8 cellular contexts compared by ENCODE assay signal in genomic region chr17:55750750-55751641, GRCh38. TPM values are rescaled to one million over a fixed set of nuclear protein-coding genes. Genes with fewer than 3 reads are reported as not detected.
A peak's percentile ranks its signal among the peaks of the same experiment; 100 is the strongest.
DNase-seq lines count a peak whose midpoint lies in the region; ATAC-seq and TF ChIP-seq lines count a peak whose summit lies in the region.

TSS of gene PCTP (plus strand) at chr17:55751051. CDS start at chr17:55751104, 53 bp downstream.

- ATAC-seq in GM18909 (IDR thresholded peaks at IDR 0.05; ENCODE audit: poor library complexity, unreplicated experiment): peak; percentile 99
- ATAC-seq in HG03159 (IDR thresholded peaks at IDR 0.05; ENCODE audit: unreplicated experiment): peak; percentile 99

- CTCF ChIA-PET in activated CD4-positive, alpha-beta memory T cell treated with anti-CD3 and anti-CD28 coated beads for 36 hours (lab: Charles Lee): interaction anchor here (0.7 to 1.7 kb wide), 10 partner anchors 9 to 237 kb away, joined by 3 to 18 read pairs (median 4); no protein-coding TSS in a partner anchor

- no peak within 1 kb of the TSS for H3K27ac Mint-ChIP-seq in activated CD4-positive, alpha-beta memory T cell treated with anti-CD3 and anti-CD28 coated beads for 36 hours

- H3K9me3 Mint-ChIP-seq in activated CD4-positive, alpha-beta memory T cell treated with anti-CD3 and anti-CD28 coated beads for 36 hours: no peaks in the 10 kb centered on the region

- peak within 1 kb of the TSS; percentile 41 for H3K4me3 ChIP-seq in lower leg skin (ENCODE audit: low read depth, poor library complexity, severe bottlenecking)

- no peak for TF ChIP-seq POLR2A in lower leg skin (IDR thresholded peaks at IDR 0.05)

- WGBS in lower leg skin, 2 donors: 0% methylated on average over 20 to 41 of the region's 53 CpGs

- intact Hi-C loops in activated CD4-positive, alpha-beta memory T cell treated with anti-CD3 and anti-CD28 coated beads for 36 hours (cut with micrococcal nuclease): loop anchor here (1.0 to 5.0 kb wide), 3 partner anchors 17 to 329 kb away; partner anchors contain the start of gene MMD
- intact Hi-C loops in lower leg skin (cut with DNase I; ENCODE audit: low total_unique reads): no loop called here

- H3K36me3 Mint-ChIP-seq in activated CD4-positive, alpha-beta memory T cell treated with anti-CD3 and anti-CD28 coated beads for 36 hours: no peaks in the 10 kb centered on the region

- H3K4me3 Mint-ChIP-seq in activated CD4-positive, alpha-beta memory T cell treated with anti-CD3 and anti-CD28 coated beads for 36 hours: peak within 1 kb of the TSS; percentile 75

- peak; percentile 43 for TF ChIP-seq CTCF in AG09319 (IDR thresholded peaks at IDR 0.05; ENCODE audit: low read depth, low read length)
- no peak for TF ChIP-seq CTCF in lower leg skin (IDR thresholded peaks at IDR 0.05)

- peaks cover 18% of the 10 kb centered on the region for H3K27me3 Mint-ChIP-seq in activated CD4-positive, alpha-beta memory T cell treated with anti-CD3 and anti-CD28 coated beads for 36 hours

- peak; percentile 82 for DNase-seq in AG09319 (ENCODE audit: extremely low read depth, low read depth)
- DNase-seq in NCI-H69 (lab: John Stamatoyannopoulos, UW): peak; percentile 81
- peak; percentile 93 for DNase-seq in activated CD4-positive, alpha-beta memory T cell treated with anti-CD3 and anti-CD28 coated beads for 36 hours
- DNase-seq in ecto neural progenitor cell (ENCODE audit: low spot score): peak; percentile 97
- DNase-seq in lower leg skin (ENCODE audit: low spot score in 2 of 2): peak; percentile 94 to 99
- peak; percentile 84 to 88 for DNase-seq in stimulated activated CD4-positive, alpha-beta T cell treated with anti-CD3 and anti-CD28 coated beads, Interleukin-4, amount 100 ng/mL, for 48 hours (ENCODE audit: low read depth in 2 of 2)

- POLR2A ChIA-PET in activated CD4-positive, alpha-beta memory T cell treated with anti-CD3 and anti-CD28 coated beads for 36 hours (lab: Charles Lee): interaction anchor here (0.8 to 2.2 kb wide), 3 partner anchors 14 to 27 kb away, joined by 3 to 17 read pairs (median 3); no protein-coding TSS in a partner anchor

- peaks cover 14% of the 10 kb centered on the region for H3K4me1 Mint-ChIP-seq in activated CD4-positive, alpha-beta memory T cell treated with anti-CD3 and anti-CD28 coated beads for 36 hours (ENCODE audit: low read depth)

RNA-seq across cellular contexts. Expression of gene PCTP, which starts in this region (rescaled TPM):
- total RNA-seq in activated CD4-positive, alpha-beta memory T cell treated with anti-CD3 and anti-CD28 coated beads for 36 hours: 1 to 10 TPM; 9.3 to 9.8 TPM
- total RNA-seq in lower leg skin: 10 to 100 TPM in 1 of 4 donors, 1 to 10 TPM in 3; 5.0 to 14.3 (median 6.9) TPM

Comparison
In these comparisons a context has a peak if more than half of its experiments do, and no peak if none do; other contexts are left out.
1. Peak in every context shown above with its lines: DNase-seq, ATAC-seq and H3K4me3 ChIP-seq.